Comparison of ENCODE assay signal across 24 cellular contexts in genomic region chrX:149628280-149628679, GRCh38. TPM values are rescaled to one million over a fixed set of nuclear protein-coding genes. Genes with fewer than 3 reads are reported as not detected.
"Had no signal": no experiment of that assay in that cellular context is flagged by ENCODE, and none has a peak within 500 bp of the region (broad histone marks: within the 10 kb centered on the region; RNA-seq: fewer than 3 reads in every experiment).

No MANE protein-coding gene starts in this region.

- FAIRE-seq: astrocyte, colon, endometrium had no signal

- H3K36me3 ChIP-seq: lower lobe of right lung, neural progenitor cell, sigmoid colon, spleen, stomach, upper lobe of right lung had no signal

- DNase-seq: activated CD4-positive, alpha-beta memory T cell treated with anti-CD3 and anti-CD28 coated beads for 36 hours; activated CD4-positive, alpha-beta T cell treated with anti-CD3 and anti-CD28 coated beads for 1 hour; activated effector memory CD4-positive, alpha-beta T cell treated with Interleukin-2 at 50 U/mL for 16 hours; activated naive CD4-positive, alpha-beta T cell treated with anti-CD3 and anti-CD28 coated beads, Interleukin-2, amount 50 U/mL, for 16 hours; activated T-cell treated with anti-CD3 and anti-CD28 coated beads, Interleukin-2, amount 50 U/mL, for 24 hours; caudate nucleus; foreskin melanocyte; immature natural killer cell; left colon; lower lobe of right lung; midbrain; sigmoid colon; spleen; stomach; testis; upper lobe of right lung had no signal

- H3K4me1 ChIP-seq: lower lobe of right lung, neural progenitor cell, upper lobe of right lung had no signal

- H3K27ac ChIP-seq: lower lobe of right lung, neural progenitor cell, spleen, stomach, testis, upper lobe of right lung had no signal

- H3K4me2 ChIP-seq: neural progenitor cell had no signal

- H3K27me3 ChIP-seq: sigmoid colon, spleen, stomach, testis, upper lobe of right lung had no signal

- H3K4me3 ChIP-seq: lower lobe of right lung, neural progenitor cell, sigmoid colon, spleen, stomach, testis, upper lobe of right lung had no signal

- H3K9ac ChIP-seq: neural progenitor cell had no signal

RNA-seq across cellular contexts. Expression of gene HSFX2, which starts 33.2 kb away (rescaled TPM):
- total RNA-seq: astrocyte, left colon, lower lobe of right lung, pulmonary artery endothelial cell, sigmoid colon, upper lobe of right lung had no signal
- polyA plus RNA-seq: immature natural killer cell had no signal

RNA-seq across cellular contexts. Expression of gene MAGEA9B, which starts 41.0 kb away (rescaled TPM):
- total RNA-seq: activated CD4-positive, alpha-beta memory T cell treated with anti-CD3 and anti-CD28 coated beads for 36 hours; astrocyte; left colon; lower lobe of right lung; osteocyte; pulmonary artery endothelial cell; sigmoid colon; spleen; stomach; T-helper 1 cell treated with Interleukin-12 subunit alpha and Interleukin-12 subunit beta and Interleukin-4 antibody, amounts not matched to agents 30 ng/mL and 1 ng/mL, for 36 hours; upper lobe of right lung had no signal
- polyA plus RNA-seq: adipose tissue, immature natural killer cell, sigmoid colon, stomach had no signal
